Comparison of ENCODE assay signal across 10 cellular contexts in the genomic region with DNA sequence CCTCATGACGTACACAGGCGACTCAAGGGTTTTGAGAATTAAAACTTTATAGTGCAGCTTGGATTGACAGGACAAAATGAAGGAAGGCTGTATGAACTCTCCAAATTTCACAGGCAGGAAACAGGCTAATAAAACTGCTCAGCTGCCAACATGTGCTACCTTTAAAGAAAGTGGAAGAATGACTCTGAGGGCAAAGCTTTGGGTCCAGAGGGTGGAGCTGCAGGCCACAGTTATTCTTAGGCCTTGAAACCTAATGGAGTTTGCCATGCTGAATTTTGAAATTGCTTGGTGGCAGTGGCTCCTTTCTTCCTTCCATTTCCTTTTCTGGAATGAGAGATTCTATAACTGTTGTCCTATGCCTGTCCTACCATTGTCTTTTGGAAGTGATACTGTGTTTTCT. TPM values are rescaled to one million over a fixed set of nuclear protein-coding genes. Genes with fewer than 3 reads are reported as not detected.
DNase-seq lines count a peak whose midpoint lies in the region; ATAC-seq and TF ChIP-seq lines count a peak whose summit lies in the region.
"Had no signal": no experiment of that assay in that cellular context is flagged by ENCODE, and none has a peak within 500 bp of the region (broad histone marks: within the 10 kb centered on the region; RNA-seq: fewer than 3 reads in every experiment).

No MANE protein-coding gene starts in this region.

- H3K27me3 ChIP-seq in GM06990 (replicated peaks; ENCODE audit: control insufficient read depth, insufficient read depth, low read length): no peaks in the 10 kb centered on the region
- H3K27me3 ChIP-seq in aorta (ENCODE audit: control insufficient read depth in 1 of 2, insufficient read depth in 2 of 2, low read length in 1 of 2): no peaks in the 10 kb centered on the region
- H3K27me3 ChIP-seq: esophagus squamous epithelium had no signal

- H3K36me3 ChIP-seq in GM06990 (ENCODE audit: control insufficient read depth, insufficient read depth, low read length): peaks cover 2% of the 10 kb centered on the region; the same call in 1 of the 2 replicates
- peaks cover 0 to 3% of the 10 kb centered on the region in 2 donors for H3K36me3 ChIP-seq in aorta (ENCODE audit: control insufficient read depth in 1 of 2, insufficient read depth in 2 of 2, low read length in 1 of 2)

- ATAC-seq in activated CD4-positive, CD25-positive, alpha-beta regulatory T cell treated with anti-CD3 and anti-CD28 coated beads, Interleukin-2, amount 50 U/mL, for 24 hours: no peak
- ATAC-seq in aorta (ENCODE audit: low FRiP score) (no peak), GM21367 (IDR thresholded peaks at IDR 0.05; ENCODE audit: unreplicated experiment) (no peak)
- ATAC-seq: natural killer cell treated with Interleukin-12 subunit alpha and Interleukin-12 subunit beta and Interleukin-15 and Interleukin-18, amount 100 ng/mL, for 72 hours had no signal

- no peak overlapping the region for H3K4me3 ChIP-seq in AG09309 (ENCODE audit: control insufficient read depth, low read depth, low read length)
- H3K4me3 ChIP-seq in GM06990 (replicated peaks; ENCODE audit: low read depth, low read length): no peak overlapping the region
- no peak overlapping the region for H3K4me3 ChIP-seq in fibroblast of mammary gland (ENCODE audit: control insufficient read depth, low read depth, low read length)
- no peak overlapping the region for H3K4me3 ChIP-seq in aorta (ENCODE audit: low read length in 2 of 2)
- H3K4me3 ChIP-seq: esophagus squamous epithelium had no signal

- peak overlapping the region in 1 of 2 donors; percentile 43 for H3K27ac ChIP-seq in aorta (ENCODE audit: low read depth in 1 of 2, low read length in 2 of 2)
- H3K27ac ChIP-seq: esophagus squamous epithelium had no signal

- intact Hi-C loops in aorta (cut with DNase I): no loop called here

- H3K9me3 ChIP-seq in aorta (ENCODE audit: control insufficient read depth, low read length): no peaks in the 10 kb centered on the region
- H3K9me3 ChIP-seq: esophagus squamous epithelium had no signal

- H3K4me1 ChIP-seq in aorta (ENCODE audit: control insufficient read depth in 1 of 2, insufficient read depth in 2 of 2, low read length in 2 of 2): no peaks in the 10 kb centered on the region
- H3K4me1 ChIP-seq: esophagus squamous epithelium had no signal

- 94 to 97% methylated on average over 2 of the region's 2 CpGs for WGBS in aorta, 2 donors

- TF ChIP-seq CTCF in AG09309 (IDR thresholded peaks at IDR 0.05; ENCODE audit: control insufficient read depth, insufficient read depth, low read depth, low read length, missing control alignments) (peak; percentile 45), GM06990 (IDR thresholded peaks at IDR 0.05; ENCODE audit: insufficient read depth, low read length, poor library complexity, severe bottlenecking) (peak; percentile 5), fibroblast of mammary gland (conservative IDR thresholded peaks at IDR 0.05; ENCODE audit: control insufficient read depth, insufficient read depth, low read depth, low read length) (peak; percentile 1)

- DNase-seq in AG09309 (ENCODE audit: low read depth) (peak; percentile 5), GM06990 (ENCODE audit: extremely low read depth, insufficient read length) (no peak), NCI-H748 treated with DMSO at 0.1 percent for 48 hours (lab: John Stamatoyannopoulos, UW) (peak; percentile 12), fibroblast of mammary gland (ENCODE audit: low read depth) (peak; percentile 10), aorta (no peak)
- DNase-seq in activated CD4-positive, alpha-beta T cell treated with anti-CD3 and anti-CD28 coated beads, Interleukin-2, amount 50 U/mL, for 1 hour: no peak
- DNase-seq: esophagus squamous epithelium had no signal

RNA-seq across cellular contexts. Expression of a gene that starts 34.8 kb away (rescaled TPM):
- 10 to 100 TPM; 27.8 to 32.6 TPM for total RNA-seq in aorta
- 10 to 100 TPM; 23.8 to 29.0 TPM for polyA plus RNA-seq in aorta

RNA-seq across cellular contexts. Expression of a gene that starts 42.7 kb away (rescaled TPM):
- 1 to 10 TPM; 2.9 to 5.4 TPM for total RNA-seq in aorta
- polyA plus RNA-seq in aorta: 1 to 10 TPM; 3.1 to 8.0 TPM

Comparison
In these comparisons a context has a peak if more than half of its experiments do, and no peak if none do; other contexts are left out.
1. DNase-seq: peak in AG09309 (single experiment), NCI-H748 treated with DMSO at 0.1 percent for 48 hours (single experiment) and fibroblast of mammary gland (single experiment); none in GM06990 (single experiment), aorta (0 of 2) and activated CD4-positive, alpha-beta T cell treated with anti-CD3 and anti-CD28 coated beads, Interleukin-2, amount 50 U/mL, for 1 hour (single experiment).
2. Peak in every context shown above with its lines, with median percentiles within 50 percentile points of each other: CTCF ChIP-seq.